22 cellular contexts compared by ENCODE assay signal in the genomic region with DNA sequence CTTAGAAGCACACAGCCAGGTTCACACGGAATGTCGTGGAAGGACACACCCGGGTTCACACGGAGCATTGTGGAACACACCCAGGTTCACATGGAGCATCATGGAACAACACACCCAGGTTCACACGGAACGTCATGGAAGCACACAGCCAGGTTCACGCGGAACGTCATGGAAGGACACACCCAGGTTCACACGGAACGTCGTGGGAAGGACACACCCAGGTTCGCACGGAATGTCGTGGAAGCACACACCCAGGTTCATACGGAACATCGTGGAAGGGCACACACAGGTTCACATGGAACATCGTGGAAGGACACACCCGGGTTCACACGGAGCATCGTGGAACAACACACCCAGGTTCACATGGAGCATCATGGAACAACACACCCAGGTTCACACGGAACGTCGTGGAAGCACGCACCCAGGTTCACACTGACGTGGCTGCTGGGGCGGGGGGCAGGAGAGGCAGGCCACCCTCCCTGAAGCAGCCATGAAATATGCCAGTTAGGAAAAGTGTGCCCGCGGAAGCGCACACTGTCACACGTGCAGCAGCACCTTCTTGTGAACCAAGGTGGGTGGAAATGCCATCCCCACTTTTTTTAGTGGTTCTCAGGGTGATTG.
"Had no signal": no experiment of that assay in that cellular context is flagged by ENCODE, and none has a peak within 500 bp of the region (broad histone marks: within the 10 kb centered on the region; RNA-seq: fewer than 3 reads in every experiment).

No MANE protein-coding gene starts in this region.

- H3K9me3 ChIP-seq: SK-N-SH had no signal

- H3K9ac ChIP-seq: SK-N-SH had no signal

- H3K4me2 ChIP-seq: SK-N-SH had no signal

- H3K27ac ChIP-seq: RWPE1 had no signal

- H3K9me3 Mint-ChIP-seq: IgD-negative memory B cell had no signal

- ATAC-seq: Panc1, PC-3 had no signal

- H3K4me3 Mint-ChIP-seq: IgD-negative memory B cell had no signal

- DNase-seq: KBM-7, MV-4-11, NCI-H1048, NCI-H1105, NCI-H1417, NCI-H1436 treated with DMSO at 0.1 percent for 48 hours, NCI-H1694, NCI-H187 treated with DMSO at 0.1 percent for 48 hours, NCI-H2029 treated with DMSO at 0.1 percent for 48 hours, NCI-H2171 treated with DMSO at 0.1 percent for 48 hours, NCI-H2227 treated with DMSO at 0.1 percent for 48 hours, NCI-H510A, NCI-H524 treated with DMSO at 0.1 percent for 48 hours, NCI-H69, NCI-H774, PC-3, SHP77, SK-N-SH, SW 1271 had no signal

- H3K27me3 Mint-ChIP-seq: IgD-negative memory B cell had no signal
